ENCODE assay signal across 8 cellular contexts in genomic region chr16:69754143-69754468, GRCh38. TPM values are rescaled to one million over a fixed set of nuclear protein-coding genes. Genes with fewer than 3 reads are reported as not detected.
DNase-seq lines count a peak whose midpoint lies in the region; ATAC-seq and TF ChIP-seq lines count a peak whose summit lies in the region.

No MANE protein-coding gene starts in this region.

- H3K27me3 ChIP-seq in Panc1 (ENCODE audit: control insufficient read depth, insufficient read depth, low read length) (no peaks in the 10 kb centered on the region), ovary (no peaks in the 10 kb centered on the region)

- WGBS in ovary, 3 donors: 3 to 5% (median 4%) methylated on average over 4 of the region's 4 CpGs

- intact Hi-C loops in Panc1 (cut with micrococcal nuclease; ENCODE audit: unreplicated experiment): loop anchor here (5.0 kb wide), 1 partner anchor 42 kb away; no protein-coding TSS in a partner anchor
- intact Hi-C loops in ovary (cut with DNase I): loop anchor here (2.0 to 10.0 kb wide), 5 partner anchors 42 to 359 kb away; partner anchors contain the start of gene NFAT5 (in 1 of the 4)
- intact Hi-C loops in posterior vena cava (cut with DNase I): loop anchor here (2.0 to 5.0 kb wide), 3 partner anchors 42 to 362 kb away; no protein-coding TSS in a partner anchor

- ATAC-seq in Panc1 (no peak), HG03342 (IDR thresholded peaks at IDR 0.05; ENCODE audit: unreplicated experiment) (no peak)

- H3K4me1 ChIP-seq in Panc1 (ENCODE audit: control insufficient read depth, insufficient read depth, low read length): 0 out of 2 replicates have a peak, but pooled peaks cover 5% of the 10 kb centered on the region
- H3K4me1 ChIP-seq in ovary (ENCODE audit: insufficient read depth): peaks cover 6% of the 10 kb centered on the region

- no peak for TF ChIP-seq EP300 in ovary (IDR thresholded peaks at IDR 0.05)

- POLR2A ChIA-PET in Panc1 (lab: Charles Lee): interaction anchor here (0.5 to 1.1 kb wide), 2 partner anchors 20 to 32 kb away, joined by 3 to 4 read pairs; no protein-coding TSS in a partner anchor

- TF ChIP-seq POLR2A in ovary (IDR thresholded peaks at IDR 0.05): no peak

- peak; percentile 7 for DNase-seq in Caki2 (ENCODE audit: low read depth)
- DNase-seq in Panc1 (ENCODE audit: low read depth, low spot score): no peak
- no peak for DNase-seq in epithelial cell of proximal tubule (ENCODE audit: low read depth)
- DNase-seq in ovary: no peak
- DNase-seq in cerebellar cortex (ENCODE audit: low spot score): no peak
- DNase-seq in posterior vena cava (ENCODE audit: low spot score): no peak
- no peak for DNase-seq in NCI-H128 (lab: John Stamatoyannopoulos, UW; ENCODE audit: unreplicated experiment)

- in situ Hi-C loops in Caki2 (cut with HindIII; ENCODE audit: low pct_unique_long_range_greater_than_20kb, low sequenced_read_pairs): no loop called here
- in situ Hi-C loops in Panc1 (cut with HindIII; ENCODE audit: low pct_unique_long_range_greater_than_20kb, low sequenced_read_pairs): no loop called here

- peak overlapping the region; percentile 94 for H3K27ac ChIP-seq in Panc1 (ENCODE audit: low read length)
- H3K27ac ChIP-seq in ovary: peak overlapping the region in 1 of 2 donors; percentile 27

- CTCF ChIA-PET in Panc1 (lab: Charles Lee): interaction anchor here (0.9 to 1.1 kb wide), 2 partner anchors 28 to 42 kb away, joined by 3 read pairs; partner anchors contain the start of gene NQO1

- H3K36me3 ChIP-seq in Panc1 (ENCODE audit: control insufficient read depth, insufficient read depth, low read length) (peaks cover 12% of the 10 kb centered on the region), ovary (no peaks in the 10 kb centered on the region)

- H3K9me3 ChIP-seq in Panc1 (ENCODE audit: control insufficient read depth, insufficient read depth, low read depth, low read length): no peaks in the 10 kb centered on the region
- no peaks in the 10 kb centered on the region for H3K9me3 ChIP-seq in ovary

- TSS peak; percentile 76 for BruUV-seq in Panc1 (replicated peaks; lab: Mats Ljungman, UMichigan)

- TF ChIP-seq CTCF in Panc1 (IDR thresholded peaks at IDR 0.05) (no peak), epithelial cell of proximal tubule (conservative IDR thresholded peaks at IDR 0.05; ENCODE audit: low read depth, low read length) (no peak), ovary (IDR thresholded peaks at IDR 0.05) (no peak)

- H3K4me3 ChIP-seq in Panc1 (ENCODE audit: low read depth in 2 of 2, low read length in 2 of 2) (peak overlapping the region; percentile 97 to 99), epithelial cell of proximal tubule (ENCODE audit: low read depth, low read length) (peak overlapping the region; percentile 83), ovary (peak overlapping the region; percentile 95)

RNA-seq across cellular contexts. Expression of gene NOB1, which starts 0.6 kb away (rescaled TPM):
- total RNA-seq in Caki2 (2014; rRNA removed; shearing (Covaris generic); ENCODE audit: low replicate concordance): 116 and 142 TPM in 2 replicates
- total RNA-seq in Panc1 (2021; ENCODE audit: unreplicated experiment): 48.3 TPM
- 58.5 TPM for polyA plus RNA-seq in Panc1 (2012; ENCODE audit: insufficient read length)
- 32.2 and 45.7 TPM in 2 replicates for total RNA-seq in epithelial cell of proximal tubule
- 10 to 100 TPM; 38.2 to 78.8 (median 62.1) TPM for total RNA-seq in ovary
- 10 to 100 TPM; 75.1 to 86.6 TPM for polyA plus RNA-seq in ovary
- total RNA-seq in posterior vena cava: 10 to 100 TPM; 24.2 to 25.3 TPM

RNA-seq across cellular contexts. Expression of gene WWP2, which starts 8.0 kb away (rescaled TPM):
- 16.8 and 17.5 TPM in 2 replicates for total RNA-seq in Caki2 (2014; rRNA removed; shearing (Covaris generic); ENCODE audit: low replicate concordance)
- total RNA-seq in Panc1 (2021; ENCODE audit: unreplicated experiment) (22.8 TPM), epithelial cell of proximal tubule (16.9 and 26.0 TPM in 2 replicates), ovary (10 to 100 TPM; 25.4 to 49.4 (median 39.3) TPM), posterior vena cava (10 to 100 TPM; 42.3 to 42.5 TPM)
- 14.1 TPM for polyA plus RNA-seq in Panc1 (2012; ENCODE audit: insufficient read length)
- 10 to 100 TPM; 22.5 to 46.2 TPM for polyA plus RNA-seq in ovary

RNA-seq across cellular contexts. Expression of gene NQO1, which starts 27.7 kb away (rescaled TPM):
- 3,594 and 3,651 TPM in 2 replicates for total RNA-seq in Caki2 (2014; rRNA removed; shearing (Covaris generic); ENCODE audit: low replicate concordance)
- 147 TPM for total RNA-seq in Panc1 (2021; ENCODE audit: unreplicated experiment)
- polyA plus RNA-seq in Panc1 (2012; ENCODE audit: insufficient read length): 203 TPM
- total RNA-seq in epithelial cell of proximal tubule: 133 and 135 TPM in 2 replicates
- 10 to 100 TPM in 3 of 7 donors, 1 to 10 TPM in 4; 7.9 to 29.1 (median 9.9) TPM for total RNA-seq in ovary
- 10 to 100 TPM; 13.1 to 27.1 TPM for polyA plus RNA-seq in ovary
- total RNA-seq in posterior vena cava: 10 to 100 TPM; 23.5 to 31.4 TPM

Comparison
In these comparisons a context has a peak if more than half of its experiments do, and no peak if none do; other contexts are left out.
1. RNA of gene NQO1, which starts 27.7 kb away (total RNA-seq): 3,594 to 3,651 TPM in Caki2; 147 TPM in Panc1 (single experiment), 133 to 135 TPM in epithelial cell of proximal tubule, 23.5 to 31.4 TPM in posterior vena cava and 7.9 to 29.1 TPM in ovary; every median in the first group is over 10 times any median in the second.
2. Peak in every context shown above with its lines, with median percentiles within 50 percentile points of each other: H3K4me3 ChIP-seq.